In genomic region chr15:41235228-41235627, GRCh38 we compare ENCODE assay signal across 1 cellular context. TPM values are rescaled to one million over a fixed set of nuclear protein-coding genes. Genes with fewer than 3 reads are reported as not detected.
"Had no signal": no experiment of that assay in that cellular context is flagged by ENCODE, and none has a peak within 500 bp of the region (broad histone marks: within the 10 kb centered on the region; RNA-seq: fewer than 3 reads in every experiment).

No MANE protein-coding gene starts in this region.

RNA-seq across cellular contexts. Expression of gene EXD1, which starts 4.7 kb away (rescaled TPM):
- total RNA-seq: GM12878 had no signal
